1 cellular context compared by ENCODE assay signal in genomic region chr16:11472410-11472809, GRCh38.
TF ChIP-seq lines count a peak whose summit lies in the region.

No MANE protein-coding gene starts in this region.

TF ChIP-seq in HepG2, 621 proteins besides CTCF, POLR2A, EP300 and RAD21 (continued from another document):
- TF ChIP-seq TFDP1 (CRISPR knock-in tag; IDR thresholded peaks at IDR 0.05; ENCODE audit: borderline replicate concordance), result no peak
- TF ChIP-seq ADNP (CRISPR knock-in tag; IDR thresholded peaks at IDR 0.05), result 0 out of 2 replicates have a peak, but pooled peaks have one; percentile 49
- no peak for TF ChIP-seq ZNF414 (CRISPR knock-in tag; IDR thresholded peaks at IDR 0.05)
- no peak for TF ChIP-seq ZNF605 (CRISPR knock-in tag; IDR thresholded peaks at IDR 0.05)
- TF ChIP-seq GATA4 (IDR thresholded peaks at IDR 0.05; ENCODE audit: borderline replicate concordance, low read depth), result no peak
- TF ChIP-seq SOX6 (IDR thresholded peaks at IDR 0.05), result no peak
- TF ChIP-seq SOX6 (CRISPR knock-in tag; IDR thresholded peaks at IDR 0.05), result no peak
- TF ChIP-seq MYPOP (CRISPR knock-in tag; IDR thresholded peaks at IDR 0.05), result no peak
- TF ChIP-seq BCL3 (CRISPR knock-in tag; IDR thresholded peaks at IDR 0.05), result no peak
- TF ChIP-seq GMEB1 (CRISPR knock-in tag; IDR thresholded peaks at IDR 0.05; ENCODE audit: borderline replicate concordance), result no peak
- TF ChIP-seq ZC3H13 (CRISPR knock-in tag; IDR thresholded peaks at IDR 0.05), result no peak
- TF ChIP-seq ZBTB7B (CRISPR knock-in tag; IDR thresholded peaks at IDR 0.05), result no peak
- peak; percentile 89 for TF ChIP-seq ZNF768 (CRISPR knock-in tag; IDR thresholded peaks at IDR 0.05)
- no peak for TF ChIP-seq SYNCRIP (IDR thresholded peaks at IDR 0.05; ENCODE audit: insufficient read depth, low read depth, low read length)
- TF ChIP-seq ZBTB49 (CRISPR knock-in tag; IDR thresholded peaks at IDR 0.05; ENCODE audit: borderline replicate concordance), result no peak
- no peak for TF ChIP-seq HOXA5 (CRISPR knock-in tag; IDR thresholded peaks at IDR 0.05)
- no peak for TF ChIP-seq DRAP1 (CRISPR knock-in tag; IDR thresholded peaks at IDR 0.05)
- TF ChIP-seq ZFP37 (CRISPR knock-in tag; IDR thresholded peaks at IDR 0.05; ENCODE audit: borderline replicate concordance), result no peak
